1 cellular context compared by ENCODE assay signal in genomic region chr19:980133-980998, GRCh38.
TF ChIP-seq lines count a peak whose summit lies in the region.

No MANE protein-coding gene starts in this region.

TF ChIP-seq in K562, 482 proteins besides CTCF, POLR2A, EP300 and RAD21 (continued from another document and continues in another):
- TF ChIP-seq, protein P1, sequence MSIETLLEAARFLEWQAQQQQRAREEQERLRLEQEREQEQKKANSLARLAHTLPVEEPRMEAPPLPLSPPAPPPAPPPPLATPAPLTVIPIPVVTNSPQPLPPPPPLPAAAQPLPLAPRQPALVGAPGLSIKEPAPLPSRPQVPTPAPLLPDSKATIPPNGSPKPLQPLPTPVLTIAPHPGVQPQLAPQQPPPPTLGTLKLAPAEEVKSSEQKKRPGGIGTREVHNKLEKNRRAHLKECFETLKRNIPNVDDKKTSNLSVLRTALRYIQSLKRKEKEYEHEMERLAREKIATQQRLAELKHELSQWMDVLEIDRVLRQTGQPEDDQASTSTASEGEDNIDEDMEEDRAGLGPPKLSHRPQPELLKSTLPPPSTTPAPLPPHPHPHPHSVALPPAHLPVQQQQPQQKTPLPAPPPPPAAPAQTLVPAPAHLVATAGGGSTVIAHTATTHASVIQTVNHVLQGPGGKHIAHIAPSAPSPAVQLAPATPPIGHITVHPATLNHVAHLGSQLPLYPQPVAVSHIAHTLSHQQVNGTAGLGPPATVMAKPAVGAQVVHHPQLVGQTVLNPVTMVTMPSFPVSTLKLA (conservative IDR thresholded peaks at IDR 0.05) = peak; percentile 36 to 74; a peak in 3 of 4 replicates
- TF ChIP-seq PKNOX1 (IDR thresholded peaks at IDR 0.05) (peak; percentile 12; the same call in 1 of the 2 replicates), ZNF639 (CRISPR knock-in tag; conservative IDR thresholded peaks at IDR 0.05 in 1 of 2, IDR thresholded peaks at IDR 0.05 in 1 of 2) (no peak; a peak in 1 of 4 replicates), MCM2 (IDR thresholded peaks at IDR 0.05; ENCODE audit: low read depth) (no peak), ZKSCAN8 (CRISPR knock-in tag; IDR thresholded peaks at IDR 0.05) (peak; percentile 93), ETV6 (IDR thresholded peaks at IDR 0.05; ENCODE audit: borderline replicate concordance in 1 of 2, low read depth in 2 of 2, low read length in 1 of 2) (no peak), ETV6 (CRISPR knock-in tag; IDR thresholded peaks at IDR 0.05; ENCODE audit: borderline replicate concordance) (no peak), ARID2 (IDR thresholded peaks at IDR 0.05) (no peak), CEBPB (tag; IDR thresholded peaks at IDR 0.05) (no peak), ZNF77 (CRISPR knock-in tag; IDR thresholded peaks at IDR 0.05) (no peak), KLF6 (CRISPR knock-in tag; IDR thresholded peaks at IDR 0.05; ENCODE audit: borderline replicate concordance) (no peak), LEF1 (IDR thresholded peaks at IDR 0.05) (peak; percentile 87), NFATC3 (IDR thresholded peaks at IDR 0.05) (no peak), BRF1 (IDR thresholded peaks at IDR 0.05; ENCODE audit: borderline replicate concordance, extremely low read depth, insufficient read length) (no peak), LARP7 (IDR thresholded peaks at IDR 0.05) (no peak), ZNF436 (CRISPR knock-in tag; IDR thresholded peaks at IDR 0.05) (no peak), ESRRA (IDR thresholded peaks at IDR 0.05; ENCODE audit: borderline replicate concordance, low read depth) (no peak), SRSF7 (optimal IDR thresholded peaks at IDR 0.05; ENCODE audit: low read depth, low read length) (no peak), ARID1B (IDR thresholded peaks at IDR 0.05) (peak; percentile 84), PRMT5 (CRISPR knock-in tag; IDR thresholded peaks at IDR 0.05) (no peak), CHAMP1 (IDR thresholded peaks at IDR 0.05) (no peak), KLF16 (IDR thresholded peaks at IDR 0.05) (no peak)
- TF ChIP-seq, protein P2, sequence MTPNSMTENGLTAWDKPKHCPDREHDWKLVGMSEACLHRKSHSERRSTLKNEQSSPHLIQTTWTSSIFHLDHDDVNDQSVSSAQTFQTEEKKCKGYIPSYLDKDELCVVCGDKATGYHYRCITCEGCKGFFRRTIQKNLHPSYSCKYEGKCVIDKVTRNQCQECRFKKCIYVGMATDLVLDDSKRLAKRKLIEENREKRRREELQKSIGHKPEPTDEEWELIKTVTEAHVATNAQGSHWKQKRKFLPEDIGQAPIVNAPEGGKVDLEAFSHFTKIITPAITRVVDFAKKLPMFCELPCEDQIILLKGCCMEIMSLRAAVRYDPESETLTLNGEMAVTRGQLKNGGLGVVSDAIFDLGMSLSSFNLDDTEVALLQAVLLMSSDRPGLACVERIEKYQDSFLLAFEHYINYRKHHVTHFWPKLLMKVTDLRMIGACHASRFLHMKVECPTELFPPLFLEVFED (CRISPR knock-in tag; conservative IDR thresholded peaks at IDR 0.05) = no peak
- TF ChIP-seq, protein P3, sequence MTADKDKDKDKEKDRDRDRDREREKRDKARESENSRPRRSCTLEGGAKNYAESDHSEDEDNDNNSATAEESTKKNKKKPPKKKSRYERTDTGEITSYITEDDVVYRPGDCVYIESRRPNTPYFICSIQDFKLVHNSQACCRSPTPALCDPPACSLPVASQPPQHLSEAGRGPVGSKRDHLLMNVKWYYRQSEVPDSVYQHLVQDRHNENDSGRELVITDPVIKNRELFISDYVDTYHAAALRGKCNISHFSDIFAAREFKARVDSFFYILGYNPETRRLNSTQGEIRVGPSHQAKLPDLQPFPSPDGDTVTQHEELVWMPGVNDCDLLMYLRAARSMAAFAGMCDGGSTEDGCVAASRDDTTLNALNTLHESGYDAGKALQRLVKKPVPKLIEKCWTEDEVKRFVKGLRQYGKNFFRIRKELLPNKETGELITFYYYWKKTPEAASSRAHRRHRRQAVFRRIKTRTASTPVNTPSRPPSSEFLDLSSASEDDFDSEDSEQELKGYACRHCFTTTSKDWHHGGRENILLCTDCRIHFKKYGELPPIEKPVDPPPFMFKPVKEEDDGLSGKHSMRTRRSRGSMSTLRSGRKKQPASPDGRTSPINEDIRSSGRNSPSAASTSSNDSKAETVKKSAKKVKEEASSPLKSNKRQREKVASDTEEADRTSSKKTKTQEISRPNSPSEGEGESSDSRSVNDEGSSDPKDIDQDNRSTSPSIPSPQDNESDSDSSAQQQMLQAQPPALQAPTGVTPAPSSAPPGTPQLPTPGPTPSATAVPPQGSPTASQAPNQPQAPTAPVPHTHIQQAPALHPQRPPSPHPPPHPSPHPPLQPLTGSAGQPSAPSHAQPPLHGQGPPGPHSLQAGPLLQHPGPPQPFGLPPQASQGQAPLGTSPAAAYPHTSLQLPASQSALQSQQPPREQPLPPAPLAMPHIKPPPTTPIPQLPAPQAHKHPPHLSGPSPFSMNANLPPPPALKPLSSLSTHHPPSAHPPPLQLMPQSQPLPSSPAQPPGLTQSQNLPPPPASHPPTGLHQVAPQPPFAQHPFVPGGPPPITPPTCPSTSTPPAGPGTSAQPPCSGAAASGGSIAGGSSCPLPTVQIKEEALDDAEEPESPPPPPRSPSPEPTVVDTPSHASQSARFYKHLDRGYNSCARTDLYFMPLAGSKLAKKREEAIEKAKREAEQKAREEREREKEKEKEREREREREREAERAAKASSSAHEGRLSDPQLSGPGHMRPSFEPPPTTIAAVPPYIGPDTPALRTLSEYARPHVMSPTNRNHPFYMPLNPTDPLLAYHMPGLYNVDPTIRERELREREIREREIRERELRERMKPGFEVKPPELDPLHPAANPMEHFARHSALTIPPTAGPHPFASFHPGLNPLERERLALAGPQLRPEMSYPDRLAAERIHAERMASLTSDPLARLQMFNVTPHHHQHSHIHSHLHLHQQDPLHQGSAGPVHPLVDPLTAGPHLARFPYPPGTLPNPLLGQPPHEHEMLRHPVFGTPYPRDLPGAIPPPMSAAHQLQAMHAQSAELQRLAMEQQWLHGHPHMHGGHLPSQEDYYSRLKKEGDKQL (CRISPR knock-in tag; IDR thresholded peaks at IDR 0.05; ENCODE audit: borderline replicate concordance) = no peak
- TF ChIP-seq, protein P4, sequence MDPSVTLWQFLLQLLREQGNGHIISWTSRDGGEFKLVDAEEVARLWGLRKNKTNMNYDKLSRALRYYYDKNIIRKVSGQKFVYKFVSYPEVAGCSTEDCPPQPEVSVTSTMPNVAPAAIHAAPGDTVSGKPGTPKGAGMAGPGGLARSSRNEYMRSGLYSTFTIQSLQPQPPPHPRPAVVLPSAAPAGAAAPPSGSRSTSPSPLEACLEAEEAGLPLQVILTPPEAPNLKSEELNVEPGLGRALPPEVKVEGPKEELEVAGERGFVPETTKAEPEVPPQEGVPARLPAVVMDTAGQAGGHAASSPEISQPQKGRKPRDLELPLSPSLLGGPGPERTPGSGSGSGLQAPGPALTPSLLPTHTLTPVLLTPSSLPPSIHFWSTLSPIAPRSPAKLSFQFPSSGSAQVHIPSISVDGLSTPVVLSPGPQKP (CRISPR knock-in tag; IDR thresholded peaks at IDR 0.05) = no peak
- TF ChIP-seq, protein P5, sequence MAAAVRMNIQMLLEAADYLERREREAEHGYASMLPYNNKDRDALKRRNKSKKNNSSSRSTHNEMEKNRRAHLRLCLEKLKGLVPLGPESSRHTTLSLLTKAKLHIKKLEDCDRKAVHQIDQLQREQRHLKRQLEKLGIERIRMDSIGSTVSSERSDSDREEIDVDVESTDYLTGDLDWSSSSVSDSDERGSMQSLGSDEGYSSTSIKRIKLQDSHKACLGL (CRISPR knock-in tag; IDR thresholded peaks at IDR 0.05; ENCODE audit: borderline replicate concordance, poor library complexity, severe bottlenecking) = no peak
- TF ChIP-seq, protein P6, sequence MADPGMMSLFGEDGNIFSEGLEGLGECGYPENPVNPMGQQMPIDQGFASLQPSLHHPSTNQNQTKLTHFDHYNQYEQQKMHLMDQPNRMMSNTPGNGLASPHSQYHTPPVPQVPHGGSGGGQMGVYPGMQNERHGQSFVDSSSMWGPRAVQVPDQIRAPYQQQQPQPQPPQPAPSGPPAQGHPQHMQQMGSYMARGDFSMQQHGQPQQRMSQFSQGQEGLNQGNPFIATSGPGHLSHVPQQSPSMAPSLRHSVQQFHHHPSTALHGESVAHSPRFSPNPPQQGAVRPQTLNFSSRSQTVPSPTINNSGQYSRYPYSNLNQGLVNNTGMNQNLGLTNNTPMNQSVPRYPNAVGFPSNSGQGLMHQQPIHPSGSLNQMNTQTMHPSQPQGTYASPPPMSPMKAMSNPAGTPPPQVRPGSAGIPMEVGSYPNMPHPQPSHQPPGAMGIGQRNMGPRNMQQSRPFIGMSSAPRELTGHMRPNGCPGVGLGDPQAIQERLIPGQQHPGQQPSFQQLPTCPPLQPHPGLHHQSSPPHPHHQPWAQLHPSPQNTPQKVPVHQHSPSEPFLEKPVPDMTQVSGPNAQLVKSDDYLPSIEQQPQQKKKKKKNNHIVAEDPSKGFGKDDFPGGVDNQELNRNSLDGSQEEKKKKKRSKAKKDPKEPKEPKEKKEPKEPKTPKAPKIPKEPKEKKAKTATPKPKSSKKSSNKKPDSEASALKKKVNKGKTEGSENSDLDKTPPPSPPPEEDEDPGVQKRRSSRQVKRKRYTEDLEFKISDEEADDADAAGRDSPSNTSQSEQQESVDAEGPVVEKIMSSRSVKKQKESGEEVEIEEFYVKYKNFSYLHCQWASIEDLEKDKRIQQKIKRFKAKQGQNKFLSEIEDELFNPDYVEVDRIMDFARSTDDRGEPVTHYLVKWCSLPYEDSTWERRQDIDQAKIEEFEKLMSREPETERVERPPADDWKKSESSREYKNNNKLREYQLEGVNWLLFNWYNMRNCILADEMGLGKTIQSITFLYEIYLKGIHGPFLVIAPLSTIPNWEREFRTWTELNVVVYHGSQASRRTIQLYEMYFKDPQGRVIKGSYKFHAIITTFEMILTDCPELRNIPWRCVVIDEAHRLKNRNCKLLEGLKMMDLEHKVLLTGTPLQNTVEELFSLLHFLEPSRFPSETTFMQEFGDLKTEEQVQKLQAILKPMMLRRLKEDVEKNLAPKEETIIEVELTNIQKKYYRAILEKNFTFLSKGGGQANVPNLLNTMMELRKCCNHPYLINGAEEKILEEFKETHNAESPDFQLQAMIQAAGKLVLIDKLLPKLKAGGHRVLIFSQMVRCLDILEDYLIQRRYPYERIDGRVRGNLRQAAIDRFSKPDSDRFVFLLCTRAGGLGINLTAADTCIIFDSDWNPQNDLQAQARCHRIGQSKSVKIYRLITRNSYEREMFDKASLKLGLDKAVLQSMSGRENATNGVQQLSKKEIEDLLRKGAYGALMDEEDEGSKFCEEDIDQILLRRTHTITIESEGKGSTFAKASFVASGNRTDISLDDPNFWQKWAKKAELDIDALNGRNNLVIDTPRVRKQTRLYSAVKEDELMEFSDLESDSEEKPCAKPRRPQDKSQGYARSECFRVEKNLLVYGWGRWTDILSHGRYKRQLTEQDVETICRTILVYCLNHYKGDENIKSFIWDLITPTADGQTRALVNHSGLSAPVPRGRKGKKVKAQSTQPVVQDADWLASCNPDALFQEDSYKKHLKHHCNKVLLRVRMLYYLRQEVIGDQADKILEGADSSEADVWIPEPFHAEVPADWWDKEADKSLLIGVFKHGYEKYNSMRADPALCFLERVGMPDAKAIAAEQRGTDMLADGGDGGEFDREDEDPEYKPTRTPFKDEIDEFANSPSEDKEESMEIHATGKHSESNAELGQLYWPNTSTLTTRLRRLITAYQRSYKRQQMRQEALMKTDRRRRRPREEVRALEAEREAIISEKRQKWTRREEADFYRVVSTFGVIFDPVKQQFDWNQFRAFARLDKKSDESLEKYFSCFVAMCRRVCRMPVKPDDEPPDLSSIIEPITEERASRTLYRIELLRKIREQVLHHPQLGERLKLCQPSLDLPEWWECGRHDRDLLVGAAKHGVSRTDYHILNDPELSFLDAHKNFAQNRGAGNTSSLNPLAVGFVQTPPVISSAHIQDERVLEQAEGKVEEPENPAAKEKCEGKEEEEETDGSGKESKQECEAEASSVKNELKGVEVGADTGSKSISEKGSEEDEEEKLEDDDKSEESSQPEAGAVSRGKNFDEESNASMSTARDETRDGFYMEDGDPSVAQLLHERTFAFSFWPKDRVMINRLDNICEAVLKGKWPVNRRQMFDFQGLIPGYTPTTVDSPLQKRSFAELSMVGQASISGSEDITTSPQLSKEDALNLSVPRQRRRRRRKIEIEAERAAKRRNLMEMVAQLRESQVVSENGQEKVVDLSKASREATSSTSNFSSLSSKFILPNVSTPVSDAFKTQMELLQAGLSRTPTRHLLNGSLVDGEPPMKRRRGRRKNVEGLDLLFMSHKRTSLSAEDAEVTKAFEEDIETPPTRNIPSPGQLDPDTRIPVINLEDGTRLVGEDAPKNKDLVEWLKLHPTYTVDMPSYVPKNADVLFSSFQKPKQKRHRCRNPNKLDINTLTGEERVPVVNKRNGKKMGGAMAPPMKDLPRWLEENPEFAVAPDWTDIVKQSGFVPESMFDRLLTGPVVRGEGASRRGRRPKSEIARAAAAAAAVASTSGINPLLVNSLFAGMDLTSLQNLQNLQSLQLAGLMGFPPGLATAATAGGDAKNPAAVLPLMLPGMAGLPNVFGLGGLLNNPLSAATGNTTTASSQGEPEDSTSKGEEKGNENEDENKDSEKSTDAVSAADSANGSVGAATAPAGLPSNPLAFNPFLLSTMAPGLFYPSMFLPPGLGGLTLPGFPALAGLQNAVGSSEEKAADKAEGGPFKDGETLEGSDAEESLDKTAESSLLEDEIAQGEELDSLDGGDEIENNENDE (IDR thresholded peaks at IDR 0.05; ENCODE audit: low read depth, low read length) = no peak
